8 cellular contexts compared by ENCODE assay signal in the genomic region with DNA sequence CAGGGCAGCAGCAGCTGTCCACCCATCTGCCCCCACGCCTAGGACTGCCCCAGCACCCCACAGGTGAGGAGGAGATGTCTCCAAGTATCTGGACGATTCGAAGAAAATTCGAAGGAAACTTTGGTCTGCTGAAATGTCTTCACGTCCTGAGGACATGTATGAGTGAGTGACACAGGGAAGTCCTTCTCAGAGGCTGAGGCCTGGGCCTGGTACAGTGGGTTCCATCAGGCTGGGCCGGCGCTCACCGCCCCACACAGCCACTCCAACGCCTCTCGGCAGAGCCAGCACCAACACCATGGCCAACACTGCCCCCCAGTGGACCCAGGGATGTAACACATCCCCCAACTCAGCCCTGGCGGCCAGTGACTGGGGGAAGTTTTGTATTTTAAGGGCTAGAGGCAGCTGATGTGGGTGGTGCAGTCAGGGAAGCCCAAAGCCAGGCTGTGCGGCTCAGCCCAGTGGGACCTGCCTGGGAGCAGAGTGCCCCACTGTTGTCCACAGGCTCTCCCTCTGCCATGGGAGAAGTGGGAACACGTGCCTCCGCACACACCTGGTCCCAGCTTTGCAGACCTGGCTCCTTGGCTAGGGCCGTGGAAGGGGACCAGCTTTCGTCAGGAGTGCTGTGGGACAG. TPM values are rescaled to one million over a fixed set of nuclear protein-coding genes. Genes with fewer than 3 reads are reported as not detected.
DNase-seq lines count a peak whose midpoint lies in the region; ATAC-seq, FAIRE-seq and TF ChIP-seq lines count a peak whose summit lies in the region.

No MANE protein-coding gene starts in this region.

- no peak overlapping the region for H3K4me3 Mint-ChIP-seq in naive thymus-derived CD4-positive, alpha-beta T cell

- no peaks in the 10 kb centered on the region for H3K27me3 ChIP-seq in naive thymus-derived CD4-positive, alpha-beta T cell (ENCODE audit: control insufficient read depth in 2 of 2, insufficient read depth in 2 of 2, low read length in 2 of 2)

- intact Hi-C loops in naive thymus-derived CD4-positive, alpha-beta T cell (cut with micrococcal nuclease): loop anchor here (1.0 to 2.0 kb wide), 8 partner anchors 27 to 195 kb away; a partner anchor contains a TSS

- peaks cover 0 to 14% (median 3%) of the 10 kb centered on the region in 5 donors for H3K36me3 Mint-ChIP-seq in naive thymus-derived CD4-positive, alpha-beta T cell

- DNase-seq in D721Med (ENCODE audit: insufficient read length, low spot score) (peak; percentile 83), NOMO-1 treated with dmso at 0.1 percent for 144 hours (lab: John Stamatoyannopoulos, UW; ENCODE audit: unreplicated experiment) (peak; percentile 65), epithelial cell of proximal tubule (ENCODE audit: low read depth) (no peak)
- DNase-seq in activated CD8-positive, alpha-beta memory T cell treated with anti-CD3 and anti-CD28 coated beads, Interleukin-2, amount 50 U/mL, for 1 hour (ENCODE audit: extremely low read depth): peak; percentile 73
- DNase-seq in naive thymus-derived CD4-positive, alpha-beta T cell: peak; percentile 76 to 91 (median 82)
- peak; percentile 60 to 64 for DNase-seq in stimulated activated CD8-positive, alpha-beta memory T cell treated with anti-CD3 and anti-CD28 coated beads, Interleukin-7, amount 100 ng/mL, for 4 hours (ENCODE audit: low read depth in 2 of 2)

- POLR2A ChIA-PET in naive thymus-derived CD4-positive, alpha-beta T cell (lab: Charles Lee): interaction anchor here (1.2 to 5.9 kb wide), 5 partner anchors 27 to 125 kb away, joined by 3 to 29 read pairs (median 7); a partner anchor contains a TSS

- peaks cover 0 to 3% (median 0%) of the 10 kb centered on the region in 11 donors for H3K9me3 Mint-ChIP-seq in naive thymus-derived CD4-positive, alpha-beta T cell

- no peak overlapping the region for H3K4me3 ChIP-seq in epithelial cell of proximal tubule (ENCODE audit: low read depth, low read length)
- no peak overlapping the region for H3K4me3 ChIP-seq in naive thymus-derived CD4-positive, alpha-beta T cell (ENCODE audit: low read length)

- H3K4me1 Mint-ChIP-seq in naive thymus-derived CD4-positive, alpha-beta T cell: peaks cover 5 to 20% (median 10%) of the 10 kb centered on the region in 7 donors

- CTCF ChIA-PET in naive thymus-derived CD4-positive, alpha-beta T cell (lab: Charles Lee): interaction anchor here (0.6 to 3.5 kb wide), 8 partner anchors 9 to 195 kb away, joined by 3 to 27 read pairs (median 4); no protein-coding TSS in a partner anchor

- H3K4me1 ChIP-seq in naive thymus-derived CD4-positive, alpha-beta T cell (ENCODE audit: control insufficient read depth in 2 of 2, insufficient read depth in 2 of 2, low read length in 2 of 2): peaks cover 0 to 10% of the 10 kb centered on the region in 2 donors

- H3K27me3 Mint-ChIP-seq in naive thymus-derived CD4-positive, alpha-beta T cell: no peaks in the 10 kb centered on the region

- no peaks in the 10 kb centered on the region for H3K9me3 ChIP-seq in naive thymus-derived CD4-positive, alpha-beta T cell (ENCODE audit: control insufficient read depth in 2 of 3, low read length in 3 of 3)

- peaks cover 0 to 14% (median 3%) of the 10 kb centered on the region in 3 experiments for H3K36me3 ChIP-seq in naive thymus-derived CD4-positive, alpha-beta T cell (ENCODE audit: control insufficient read depth in 2 of 3, insufficient read depth in 3 of 3, low read length in 3 of 3)

- peak; percentile 99 for TF ChIP-seq CTCF in D721Med (IDR thresholded peaks at IDR 0.05; ENCODE audit: insufficient read depth, missing control alignments)
- peak; percentile 93 for TF ChIP-seq CTCF in epithelial cell of proximal tubule (conservative IDR thresholded peaks at IDR 0.05; ENCODE audit: low read depth, low read length)

- H3K27ac ChIP-seq in naive thymus-derived CD4-positive, alpha-beta T cell (ENCODE audit: low read depth, low read length): no peak overlapping the region

- H3K27ac Mint-ChIP-seq in naive thymus-derived CD4-positive, alpha-beta T cell: peak overlapping the region in 7 of 9 donors; percentile 23 to 97 (median 87)

- ATAC-seq in HG03095 (IDR thresholded peaks at IDR 0.05; ENCODE audit: unreplicated experiment) (peak; percentile 59), HG03196 (IDR thresholded peaks at IDR 0.05; ENCODE audit: unreplicated experiment) (no peak)
- ATAC-seq in naive thymus-derived CD4-positive, alpha-beta T cell: peak; percentile 99

- no peak for FAIRE-seq in D721Med (lab: Jason Lieb, UNC)

RNA-seq across cellular contexts. Expression of a gene that starts 55.8 kb away (rescaled TPM):
- 94.7 and 224 TPM in 2 replicates for total RNA-seq in epithelial cell of proximal tubule
- 100 to 1,000 TPM in 2 of 5 experiments, 10 to 100 TPM in 3; 24.3 to 168 (median 59.0) TPM for total RNA-seq in naive thymus-derived CD4-positive, alpha-beta T cell
- polyA plus RNA-seq in naive thymus-derived CD4-positive, alpha-beta T cell: 1 to 10 TPM in 1 of 2 donors, under 1 TPM in 1; 0.96 to 1.5 TPM

RNA-seq across cellular contexts. Expression of a gene that starts 58.8 kb away (rescaled TPM):
- total RNA-seq in epithelial cell of proximal tubule: 10.5 and 10.8 TPM in 2 replicates
- 100 to 1,000 TPM in 2 of 5 experiments, 10 to 100 TPM in 3; 75.7 to 127 (median 95.0) TPM for total RNA-seq in naive thymus-derived CD4-positive, alpha-beta T cell
- 10 to 100 TPM; 32.1 to 36.8 TPM for polyA plus RNA-seq in naive thymus-derived CD4-positive, alpha-beta T cell
